8 cellular contexts compared by ENCODE assay signal in genomic region chr17:81551458-81552243, GRCh38. TPM values are rescaled to one million over a fixed set of nuclear protein-coding genes. Genes with fewer than 3 reads are reported as not detected.
DNase-seq lines count a peak whose midpoint lies in the region; ATAC-seq and TF ChIP-seq lines count a peak whose summit lies in the region.

No MANE protein-coding gene starts in this region.

- H3K4me1 ChIP-seq in BLaER1 (peaks cover 37% of the 10 kb centered on the region), uterus (peaks cover 0 to 17% of the 10 kb centered on the region in 2 donors), foreskin keratinocyte (peaks cover 6% of the 10 kb centered on the region)

- H4K20me1 ChIP-seq in BLaER1, result peaks cover 28% of the 10 kb centered on the region

- H3K27me3 ChIP-seq in BLaER1 (no peaks in the 10 kb centered on the region), uterus (no peaks in the 10 kb centered on the region), foreskin keratinocyte (no peaks in the 10 kb centered on the region)

- H3K27ac Mint-ChIP-seq in dendritic cell treated with granulocyte-macrophage colony-stimulating factor and Interleukin-4, amounts not matched to agents 40 ng/mL and 50 ng/mL, for 4 days, result peak overlapping the region; percentile 90

- ATAC-seq in GM21528 (IDR thresholded peaks at IDR 0.05; ENCODE audit: low FRiP score, unreplicated experiment) (peak; percentile 11), foreskin keratinocyte (no peak)

- peak overlapping the region; percentile 92 for H3K4me3 Mint-ChIP-seq in dendritic cell treated with granulocyte-macrophage colony-stimulating factor and Interleukin-4, amounts not matched to agents 40 ng/mL and 50 ng/mL, for 4 days

- H3K27me3 Mint-ChIP-seq in dendritic cell treated with granulocyte-macrophage colony-stimulating factor and Interleukin-4, amounts not matched to agents 40 ng/mL and 50 ng/mL, for 4 days, result no peaks in the 10 kb centered on the region

- H3K9me3 ChIP-seq in BLaER1 (no peaks in the 10 kb centered on the region), uterus (no peaks in the 10 kb centered on the region)

- peak overlapping the region; percentile 98 for H3K4me3 ChIP-seq in BLaER1
- H3K4me3 ChIP-seq in uterus, result peak overlapping the region; percentile 62 to 81

- no peaks in the 10 kb centered on the region for H3K9me3 Mint-ChIP-seq in dendritic cell treated with granulocyte-macrophage colony-stimulating factor and Interleukin-4, amounts not matched to agents 40 ng/mL and 50 ng/mL, for 4 days

- peak; percentile 48 for DNase-seq in OCI-M1 (lab: John Stamatoyannopoulos, UW)
- DNase-seq in lung microvascular endothelial cell (ENCODE audit: low read depth in 2 of 2), result peak; percentile 64 to 72
- no peak for DNase-seq in uterus
- DNase-seq in foreskin keratinocyte, result no peak
- DNase-seq in NCI-H1105 (lab: John Stamatoyannopoulos, UW), result no peak

- H3K27ac ChIP-seq in BLaER1 (peak overlapping the region; percentile 84), uterus (peak overlapping the region; percentile 62 to 78), foreskin keratinocyte (no peak overlapping the region)

- H3K4me2 ChIP-seq in BLaER1, result peak overlapping the region; percentile 100

- H3K36me3 Mint-ChIP-seq in dendritic cell treated with granulocyte-macrophage colony-stimulating factor and Interleukin-4, amounts not matched to agents 40 ng/mL and 50 ng/mL, for 4 days (ENCODE audit: low read depth), result peaks cover 71% of the 10 kb centered on the region

- intact Hi-C loops in dendritic cell treated with granulocyte-macrophage colony-stimulating factor and Interleukin-4, amounts not matched to agents 40 ng/mL and 50 ng/mL, for 4 days (cut with micrococcal nuclease), result loop anchor here (2.0 kb wide), 2 partner anchors 37 to 47 kb away; no protein-coding TSS in a partner anchor
- intact Hi-C loops in uterus (cut with DNase I; ENCODE audit: low total_unique reads), result no loop called here

- no peak for TF ChIP-seq CTCF in uterus (IDR thresholded peaks at IDR 0.05)
- no peak for TF ChIP-seq CTCF in foreskin keratinocyte (conservative IDR thresholded peaks at IDR 0.05)

- H3K36me3 ChIP-seq in BLaER1, result peaks cover 53% of the 10 kb centered on the region
- H3K36me3 ChIP-seq in uterus, result no peaks in the 10 kb centered on the region

- peaks cover 51% of the 10 kb centered on the region for H3K4me1 Mint-ChIP-seq in dendritic cell treated with granulocyte-macrophage colony-stimulating factor and Interleukin-4, amounts not matched to agents 40 ng/mL and 50 ng/mL, for 4 days (ENCODE audit: low read depth)

- H3K9ac ChIP-seq in BLaER1, result peak overlapping the region; percentile 92

- no peak for TF ChIP-seq POLR2A in uterus (IDR thresholded peaks at IDR 0.05)

RNA-seq across cellular contexts. Expression of gene FAAP100, which starts 0.5 kb away (rescaled TPM):
- 10.0 and 13.9 TPM in 2 replicates for total RNA-seq in lung microvascular endothelial cell
- total RNA-seq in uterus, result 10 to 100 TPM in 2 of 4 donors, 1 to 10 TPM in 2; 3.5 to 31.2 (median 17.3) TPM
- 17.3 and 19.9 TPM in 2 replicates for total RNA-seq in foreskin keratinocyte
- 14.9 and 15.9 TPM in 2 replicates for polyA plus RNA-seq in foreskin keratinocyte

RNA-seq across cellular contexts. Expression of gene FSCN2, which starts 23.5 kb away (rescaled TPM):
- total RNA-seq in lung microvascular endothelial cell (0.20 and 0.44 TPM in 2 replicates), uterus (1 to 10 TPM in 2 of 4 donors, not detected in 2; 5.0 to 7.4 TPM), foreskin keratinocyte (not detected in 2 replicates)
- polyA plus RNA-seq in foreskin keratinocyte, result not detected in 2 replicates

RNA-seq across cellular contexts. Expression of gene ACTG1, which starts 39.1 kb away (rescaled TPM):
- 3,444 and 5,949 TPM in 2 replicates for total RNA-seq in lung microvascular endothelial cell
- total RNA-seq in uterus, result 1,000 to 10,000 TPM; 1,023 to 5,472 (median 2,159) TPM
- total RNA-seq in foreskin keratinocyte, result 3,185 and 3,808 TPM in 2 replicates
- 3,262 and 3,802 TPM in 2 replicates for polyA plus RNA-seq in foreskin keratinocyte

Comparison
In these comparisons a context has a peak if more than half of its experiments do, and no peak if none do; other contexts are left out.
1. DNase-seq: peak in OCI-M1 (single experiment) and lung microvascular endothelial cell (2 of 2); none in uterus (0 of 2), foreskin keratinocyte (0 of 2) and NCI-H1105 (single experiment).